Comparison of ENCODE assay signal across 25 cellular contexts in the genomic region with DNA sequence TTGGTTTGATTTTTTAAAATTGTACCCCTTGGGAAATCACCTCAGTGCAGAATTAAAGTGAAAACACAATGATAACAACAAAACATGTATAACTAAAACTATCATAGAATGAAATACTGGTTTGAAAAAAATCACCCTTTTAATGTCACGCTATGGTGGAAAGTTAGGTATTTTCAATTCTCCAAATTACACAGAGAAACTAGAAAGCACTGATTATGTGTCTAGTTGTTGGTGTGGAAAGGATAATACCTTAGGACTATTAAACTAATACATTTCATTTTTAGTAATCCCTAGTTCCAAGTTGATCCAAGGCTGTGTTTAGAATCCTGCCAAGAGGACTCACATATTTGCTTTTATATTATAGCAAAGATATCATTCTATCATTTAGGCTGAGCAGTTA.
"Had no signal": no experiment of that assay in that cellular context is flagged by ENCODE, and none has a peak within 500 bp of the region (broad histone marks: within the 10 kb centered on the region; RNA-seq: fewer than 3 reads in every experiment).

No MANE protein-coding gene starts in this region.

- H3K4me1 ChIP-seq: gastrocnemius medialis, psoas muscle, sigmoid colon, thyroid gland, vagina had no signal

- DNase-seq: dorsolateral prefrontal cortex; effector CD8-positive, alpha-beta T cell; endodermal cell; foreskin fibroblast; gastrocnemius medialis; head of caudate nucleus; kidney; natural killer cell; occipital lobe; ovary; posterior cingulate gyrus; psoas muscle; right cardiac atrium; sigmoid colon; stimulated activated CD4-positive, alpha-beta T cell treated with anti-CD3 and anti-CD28 coated beads, Interleukin-2, amount 100 ng/mL, for 24 hours; stimulated activated CD4-positive, alpha-beta T cell treated with anti-CD3 and anti-CD28 coated beads, Interleukin-4, amount 100 ng/mL, for 4 hours; stimulated activated naive CD4-positive, alpha-beta T cell; stimulated activated naive CD8-positive, alpha-beta T cell treated with anti-CD3 and anti-CD28 coated beads, Interleukin-15, amount 100 ng/mL, for 72 hours; thyroid gland; trophoblast cell had no signal

- H3K27ac ChIP-seq: dorsolateral prefrontal cortex, epithelial cell of prostate, gastrocnemius medialis, ovary, psoas muscle, sigmoid colon, thyroid gland, vagina had no signal

- H3K27me3 ChIP-seq: dorsolateral prefrontal cortex, gastrocnemius medialis, sigmoid colon, thyroid gland, vagina had no signal

- H3K36me3 ChIP-seq: ovary, thyroid gland, vagina had no signal

- H3K9me3 ChIP-seq: psoas muscle, thyroid gland, vagina had no signal

- ATAC-seq: esophagus mucosa; gastrocnemius medialis; left lobe of liver; natural killer cell; psoas muscle; right cardiac atrium; stimulated activated naive CD8-positive, alpha-beta T cell treated with anti-CD3 and anti-CD28 coated beads, Interleukin-15, amount 100 ng/mL, for 72 hours had no signal

- H3K4me3 ChIP-seq: dorsolateral prefrontal cortex, gastrocnemius medialis, lung, ovary, psoas muscle, sigmoid colon, thyroid gland, vagina had no signal

- FAIRE-seq: kidney had no signal
